In the genomic region with DNA sequence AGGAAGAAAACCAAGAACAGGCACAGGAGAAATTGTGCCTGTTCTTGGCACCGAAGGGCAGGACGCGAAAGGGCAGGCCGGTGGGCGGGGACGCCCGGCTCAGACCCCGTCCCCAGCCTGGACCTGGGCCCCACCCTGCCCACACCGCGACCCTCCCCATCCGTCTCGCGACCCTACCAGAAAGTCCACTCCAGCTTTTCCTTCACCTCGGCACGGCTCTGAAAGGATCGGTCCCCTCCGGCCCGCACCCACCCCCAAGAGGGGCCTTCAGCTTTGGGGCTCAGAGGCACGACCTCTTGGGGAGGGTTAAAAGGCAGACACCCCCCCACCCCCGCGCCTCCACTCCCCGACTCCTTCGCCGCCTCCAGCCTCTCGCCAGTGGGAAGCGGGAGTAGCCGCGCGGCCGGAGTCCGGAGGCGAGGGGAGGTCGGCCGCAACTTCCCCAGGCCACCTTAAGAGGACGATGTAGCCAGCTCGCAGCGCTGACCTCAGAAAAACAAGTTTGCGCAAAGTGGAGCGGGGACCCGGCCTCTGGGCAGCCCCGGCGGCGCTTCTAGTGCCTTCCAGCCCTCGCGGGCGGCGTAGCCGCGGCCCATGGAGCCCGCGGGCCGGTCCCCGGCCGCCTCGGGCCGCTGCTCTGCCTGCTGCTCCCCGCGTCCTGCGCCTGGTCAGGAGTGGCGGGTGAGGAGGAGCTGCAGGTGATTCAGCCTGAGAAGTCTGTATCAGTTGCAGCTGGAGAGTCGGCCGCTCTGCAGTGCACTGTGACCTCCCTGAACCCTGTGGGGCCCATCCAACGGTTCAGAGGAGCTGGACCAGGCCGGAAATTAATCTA, we compare ENCODE assay signal across 11 cellular contexts. TPM values are rescaled to one million over a fixed set of nuclear protein-coding genes. Genes with fewer than 3 reads are reported as not detected.
A peak's percentile ranks its signal among the peaks of the same experiment; 100 is the strongest.
DNase-seq lines count a peak whose midpoint lies in the region; ATAC-seq and TF ChIP-seq lines count a peak whose summit lies in the region.
"Had no signal": no experiment of that assay in that cellular context is flagged by ENCODE, and none has a peak within 500 bp of the region (broad histone marks: within the 10 kb centered on the region; RNA-seq: fewer than 3 reads in every experiment).

No MANE protein-coding gene starts in this region.

- 6 to 10% (median 6%) methylated on average over 28 to 64 of the region's 64 CpGs for WGBS in spleen, 5 donors

- H3K4me1 ChIP-seq in left lung (no peaks in the 10 kb centered on the region), spleen (peaks cover 0 to 14% (median 10%) of the 10 kb centered on the region in 6 donors)

- TF ChIP-seq CTCF in left lung (IDR thresholded peaks at IDR 0.05) (no peak), spleen (IDR thresholded peaks at IDR 0.05 in 8 of 11, conservative IDR thresholded peaks at IDR 0.05 in 3 of 11) (no peak)

- intact Hi-C loops in left lung (cut with DNase I) (no loop called here), spleen (cut with DNase I; ENCODE audit: low total_unique reads) (no loop called here)

- H3K27me3 ChIP-seq in left lung (peaks cover 5 to 53% of the 10 kb centered on the region in 2 donors), spleen (replicated peaks in 1 of 7) (peaks cover 0 to 57% (median 23%) of the 10 kb centered on the region in 7 donors)

- H3K9me3 ChIP-seq in left lung: no peaks in the 10 kb centered on the region
- H3K9me3 ChIP-seq in spleen: no peaks in the 10 kb centered on the region

- peak; percentile 37 for DNase-seq in HuH-7 (ENCODE audit: low spot score)
- peak; percentile 76 for DNase-seq in ecto neural progenitor cell (ENCODE audit: low spot score)
- peak in 1 of 2 donors; percentile 81 for DNase-seq in left lung
- no peak for DNase-seq in spleen
- no peak for DNase-seq in DMS153 (lab: John Stamatoyannopoulos, UW)
- DNase-seq in cerebellar cortex (ENCODE audit: low spot score): no peak
- DNase-seq in GM19238 (ENCODE audit: insufficient read length, low spot score): no peak
- DNase-seq: activated CD8-positive, alpha-beta memory T cell treated with anti-CD3 and anti-CD28 coated beads, Interleukin-2, amount 50 U/mL, for 48 hours had no signal

- no peak for TF ChIP-seq POLR2A in spleen (IDR thresholded peaks at IDR 0.05)

- H3K36me3 ChIP-seq in left lung (no peaks in the 10 kb centered on the region), spleen (no peaks in the 10 kb centered on the region)

- ATAC-seq in left lung (peak; percentile 80), GM19463 (IDR thresholded peaks at IDR 0.05; ENCODE audit: unreplicated experiment) (no peak)
- ATAC-seq: Panc1 had no signal

- peak overlapping the region; percentile 34 to 35 for H3K4me3 ChIP-seq in left lung
- H3K4me3 ChIP-seq in spleen: peak overlapping the region in 5 of 8 donors; percentile 13 to 57 (median 23)

- H3K27ac ChIP-seq in left lung (peak overlapping the region in 1 of 2 donors; percentile 15), spleen (no peak overlapping the region)
- H3K27ac ChIP-seq: epithelial cell of prostate had no signal

RNA-seq across cellular contexts. Expression of a gene that starts 4.3 kb away (rescaled TPM):
- total RNA-seq in left lung: 1 to 10 TPM; 4.0 to 9.1 TPM
- under 1 TPM in 5 of 7 donors, not detected in 2; 0.16 to 0.56 (median 0.23) TPM for total RNA-seq in spleen
- under 1 TPM; 0.03 to 0.06 (median 0.04) TPM for polyA plus RNA-seq in spleen

RNA-seq across cellular contexts. Expression of a gene that starts 32.3 kb away (rescaled TPM):
- 1 to 10 TPM; 1.8 to 4.6 TPM for total RNA-seq in left lung
- total RNA-seq in spleen: 1 to 10 TPM in 1 of 7 donors, under 1 TPM in 1, not detected in 5; 0.69 to 2.1 TPM
- polyA plus RNA-seq in spleen: under 1 TPM; 0.15 to 0.51 (median 0.17) TPM

RNA-seq across cellular contexts. Expression of a gene that starts 36.7 kb away (rescaled TPM):
- total RNA-seq in left lung (1 to 10 TPM; 2.2 to 6.4 TPM), spleen (1 to 10 TPM in 3 of 7 donors, under 1 TPM in 4; 0.18 to 1.6 (median 0.68) TPM)
- polyA plus RNA-seq in spleen: under 1 TPM; 0.03 to 0.29 (median 0.07) TPM

RNA-seq across cellular contexts. Expression of a gene that starts 49.5 kb away (rescaled TPM):
- total RNA-seq in left lung (10 to 100 TPM; 45.2 to 67.7 TPM), spleen (10 to 100 TPM; 39.0 to 61.5 (median 49.5) TPM)
- 10 to 100 TPM; 45.4 to 72.7 (median 49.0) TPM for polyA plus RNA-seq in spleen

Comparison
In these comparisons a context has a peak if more than half of its experiments do, and no peak if none do; other contexts are left out.
1. DNase-seq: peak in HuH-7 (single experiment) and ecto neural progenitor cell (single experiment); none in spleen (single experiment), DMS153 (single experiment), cerebellar cortex (single experiment) and GM19238 (single experiment).